ENCODE assay signal across 31 cellular contexts in the genomic region with DNA sequence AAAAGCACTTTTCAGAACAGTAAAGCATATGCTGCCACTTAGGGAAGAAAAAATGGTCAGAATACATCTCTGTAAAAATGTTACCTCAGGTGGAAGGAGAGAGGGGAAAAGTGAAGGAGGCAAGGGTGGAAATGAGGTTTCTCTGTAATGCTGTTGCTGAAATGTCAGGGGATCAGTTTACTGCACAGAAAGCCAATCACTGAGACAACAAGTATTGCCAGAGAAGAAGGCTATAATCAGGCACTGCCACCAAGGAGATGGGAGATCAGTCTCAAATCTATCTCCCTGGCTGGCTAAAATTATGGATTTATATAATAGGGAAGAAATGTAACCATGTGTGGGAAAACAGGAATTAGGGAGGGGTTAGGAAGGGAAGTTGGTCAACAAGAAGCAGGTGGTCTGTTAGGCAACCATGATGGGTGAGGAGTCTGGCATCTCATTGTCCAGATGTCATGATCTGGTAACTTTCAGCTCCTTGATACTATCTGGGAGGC. TPM values are rescaled to one million over a fixed set of nuclear protein-coding genes. Genes with fewer than 3 reads are reported as not detected.
"Had no signal": no experiment of that assay in that cellular context is flagged by ENCODE, and none has a peak within 500 bp of the region (broad histone marks: within the 10 kb centered on the region; RNA-seq: fewer than 3 reads in every experiment).

No MANE protein-coding gene starts in this region.

- H3K4me3 ChIP-seq: adrenal gland, ascending aorta, breast epithelium, cardiac muscle cell, colonic mucosa, esophagus muscularis mucosa, gastrocnemius medialis, heart left ventricle had no signal

- H3K27ac ChIP-seq: adrenal gland, ascending aorta, breast epithelium, cardiac muscle cell, colonic mucosa, esophagus muscularis mucosa, foreskin keratinocyte, gastrocnemius medialis, heart left ventricle had no signal

- H3K4me1 ChIP-seq: adrenal gland, ascending aorta, breast epithelium, colonic mucosa, esophagus muscularis mucosa, foreskin keratinocyte, heart left ventricle had no signal

- H3K27me3 ChIP-seq: adrenal gland, ascending aorta, breast epithelium, cardiac muscle cell, colonic mucosa, foreskin keratinocyte, gastrocnemius medialis had no signal

- DNase-seq: activated CD4-positive, alpha-beta memory T cell treated with anti-CD3 and anti-CD28 coated beads, Interleukin-2, amount 10 ng/mL, durations not matched to agents 7 days and 5 days; activated CD4-positive, alpha-beta T cell treated with anti-CD3 and anti-CD28 coated beads for 36 hours; activated CD4-positive, alpha-beta T cell treated with anti-CD3 and anti-CD28 coated beads, Interleukin-2, amount 10 ng/mL, durations not matched to agents 24 days and 14 days; activated CD4-positive, alpha-beta T cell treated with anti-CD3 and anti-CD28 coated beads, Interleukin-2, amount 50 U/mL, for 4 hours; activated CD4-positive, CD25-positive, alpha-beta regulatory T cell; activated CD4-positive, CD25-positive, alpha-beta regulatory T cell treated with anti-CD3 and anti-CD28 coated beads, Interleukin-2, amount 50 U/mL, for 72 hours; activated effector memory CD4-positive, alpha-beta T cell treated with anti-CD3 and anti-CD28 coated beads, Interleukin-2, amount 50 U/mL, for 16 hours; activated naive CD4-positive, alpha-beta T cell treated with anti-CD3 and anti-CD28 coated beads for 36 hours; activated naive CD8-positive, alpha-beta T cell treated with anti-CD3 and anti-CD28 coated beads for 36 hours; activated naive CD8-positive, alpha-beta T cell treated with anti-CD3 and anti-CD28 coated beads, Interleukin-2, amount 50 U/mL, for 24 hours; activated T-cell treated with anti-CD3 and anti-CD28 coated beads, Interleukin-2, amount 50 U/mL, for 1 hour; activated T-cell treated with anti-CD3 and anti-CD28 coated beads, Interleukin-2, amount 50 U/mL, for 48 hours; adrenal gland; central memory CD4-positive, alpha-beta T cell; cerebellar nuclear complex; colonic mucosa; effector CD8-positive, alpha-beta T cell; erythroblast; foreskin keratinocyte; gastrocnemius medialis; glutamatergic neuron; heart left ventricle; T-helper 2 cell had no signal

- H3K9me3 ChIP-seq: adrenal gland, colonic mucosa, gastrocnemius medialis had no signal

- H3K36me3 ChIP-seq: adrenal gland, ascending aorta, breast epithelium, cardiac muscle cell, colonic mucosa, esophagus muscularis mucosa, gastrocnemius medialis, heart left ventricle had no signal

- ATAC-seq: activated CD4-positive, alpha-beta T cell treated with anti-CD3 and anti-CD28 coated beads for 36 hours; activated naive CD8-positive, alpha-beta T cell treated with anti-CD3 and anti-CD28 coated beads, Interleukin-2, amount 50 U/mL, for 24 hours; foreskin keratinocyte; gastrocnemius medialis; heart left ventricle had no signal

RNA-seq across cellular contexts. Expression of a gene that starts 27.7 kb away (rescaled TPM):
- total RNA-seq: activated CD4-positive, alpha-beta memory T cell treated with anti-CD3 and anti-CD28 coated beads, Interleukin-2, amount 10 ng/mL, durations not matched to agents 7 days and 5 days; activated CD4-positive, alpha-beta T cell treated with anti-CD3 and anti-CD28 coated beads for 36 hours; activated CD4-positive, alpha-beta T cell treated with anti-CD3 and anti-CD28 coated beads, Interleukin-2, amount 10 ng/mL, durations not matched to agents 24 days and 14 days; activated naive CD4-positive, alpha-beta T cell treated with anti-CD3 and anti-CD28 coated beads for 36 hours; activated naive CD8-positive, alpha-beta T cell treated with anti-CD3 and anti-CD28 coated beads for 36 hours; activated T-helper 1 cell treated with anti-CD3 and anti-CD28 coated beads, Interleukin-12 subunit alpha, Interleukin-12 subunit beta, Interleukin-2, Interleukin-4 antibody, amounts not matched to agents 30 ng/mL and 10 ng/mL and 1 ng/mL, durations not matched to agents 14 hours and 24 hours and 36 hours; activated T-helper 2 cell treated with anti-CD3 and anti-CD28 coated beads, Interferon-gamma antibody, Interleukin-2, Interleukin-4, amounts not matched to agents 10 μg/mL and 5 μg/mL and 100 μg/mL, durations not matched to agents 14 hours and 24 hours and 36 hours; adrenal gland; ascending aorta; dermis microvascular lymphatic vessel endothelial cell; gastrocnemius medialis; heart left ventricle; T-helper 1 cell treated with Interleukin-12 subunit alpha and Interleukin-12 subunit beta and Interleukin-4 antibody, amounts not matched to agents 30 ng/mL and 1 ng/mL, for 36 hours had no signal
- polyA plus RNA-seq: adrenal gland had no signal

RNA-seq across cellular contexts. Expression of a gene that starts 45.0 kb away (rescaled TPM):
- total RNA-seq: ascending aorta had no signal
